ENCODE assay signal across 8 cellular contexts in genomic region chr11:64925536-64926449, GRCh38. TPM values are rescaled to one million over a fixed set of nuclear protein-coding genes. Genes with fewer than 3 reads are reported as not detected.
DNase-seq lines count a peak whose midpoint lies in the region; ATAC-seq and TF ChIP-seq lines count a peak whose summit lies in the region.

No MANE protein-coding gene starts in this region.

- peak overlapping the region; percentile 86 for H3K4me3 Mint-ChIP-seq in activated naive CD4-positive, alpha-beta T cell treated with anti-CD3 and anti-CD28 coated beads, Interleukin-2, amount 10 ng/mL, durations not matched to agents 7 days and 5 days
- H3K4me3 Mint-ChIP-seq in brain (peak overlapping the region; percentile 92 to 99 (median 98)), memory B cell (peak overlapping the region; percentile 99), type B pancreatic cell (peak overlapping the region; percentile 93)

- no peak for DNase-seq in activated naive CD4-positive, alpha-beta T cell treated with anti-CD3 and anti-CD28 coated beads, Interleukin-2, amount 10 ng/mL, durations not matched to agents 7 days and 5 days
- DNase-seq in activated naive CD4-positive, alpha-beta T cell (lab: John Stamatoyannopoulos, UW): no peak
- no peak for DNase-seq in memory B cell (ENCODE audit: low spot score in 2 of 2)
- DNase-seq in type B pancreatic cell (ENCODE audit: extremely low spot score, unreplicated experiment): no peak
- DNase-seq in iPS-NIHi11 (ENCODE audit: low spot score): no peak
- DNase-seq in HuH-7 (ENCODE audit: low spot score): no peak

- H3K27me3 Mint-ChIP-seq in activated naive CD4-positive, alpha-beta T cell treated with anti-CD3 and anti-CD28 coated beads, Interleukin-2, amount 10 ng/mL, durations not matched to agents 7 days and 5 days: peaks cover 9% of the 10 kb centered on the region
- H3K27me3 Mint-ChIP-seq in brain (peaks cover 3% of the 10 kb centered on the region), memory B cell (no peaks in the 10 kb centered on the region), type B pancreatic cell (no peaks in the 10 kb centered on the region)

- H3K27ac Mint-ChIP-seq in activated naive CD4-positive, alpha-beta T cell treated with anti-CD3 and anti-CD28 coated beads, Interleukin-2, amount 10 ng/mL, durations not matched to agents 7 days and 5 days: no peak overlapping the region
- H3K27ac Mint-ChIP-seq in brain: peak overlapping the region in 3 of 5 experiments; percentile 92 to 96 (median 94)
- H3K27ac Mint-ChIP-seq in memory B cell: no peak overlapping the region
- H3K27ac Mint-ChIP-seq in type B pancreatic cell: no peak overlapping the region

- H3K9me3 Mint-ChIP-seq in activated naive CD4-positive, alpha-beta T cell treated with anti-CD3 and anti-CD28 coated beads, Interleukin-2, amount 10 ng/mL, durations not matched to agents 7 days and 5 days: no peaks in the 10 kb centered on the region
- H3K9me3 Mint-ChIP-seq in brain: no peaks in the 10 kb centered on the region
- no peaks in the 10 kb centered on the region for H3K9me3 Mint-ChIP-seq in memory B cell
- H3K9me3 Mint-ChIP-seq in type B pancreatic cell: no peaks in the 10 kb centered on the region

- ATAC-seq in memory B cell (ENCODE audit: low read depth) (no peak), GM21717 (IDR thresholded peaks at IDR 0.05; ENCODE audit: unreplicated experiment) (no peak)

- peaks cover 12% of the 10 kb centered on the region for H3K36me3 Mint-ChIP-seq in activated naive CD4-positive, alpha-beta T cell treated with anti-CD3 and anti-CD28 coated beads, Interleukin-2, amount 10 ng/mL, durations not matched to agents 7 days and 5 days
- H3K36me3 Mint-ChIP-seq in brain: peaks cover 39% of the 10 kb centered on the region
- H3K36me3 Mint-ChIP-seq in memory B cell: peaks cover 4% of the 10 kb centered on the region
- peaks cover 3% of the 10 kb centered on the region for H3K36me3 Mint-ChIP-seq in type B pancreatic cell

- TF ChIP-seq CTCF in brain (conservative IDR thresholded peaks at IDR 0.05) (no peak), type B pancreatic cell (conservative IDR thresholded peaks at IDR 0.05) (no peak)

- peaks cover 20% of the 10 kb centered on the region for H3K4me1 Mint-ChIP-seq in activated naive CD4-positive, alpha-beta T cell treated with anti-CD3 and anti-CD28 coated beads, Interleukin-2, amount 10 ng/mL, durations not matched to agents 7 days and 5 days
- H3K4me1 Mint-ChIP-seq in brain (peaks cover 20% of the 10 kb centered on the region), memory B cell (peaks cover 9% of the 10 kb centered on the region), type B pancreatic cell (ENCODE audit: unreplicated experiment) (no peaks in the 10 kb centered on the region)

- CTCF ChIA-PET in activated naive CD4-positive, alpha-beta T cell treated with anti-CD3 and anti-CD28 coated beads, Interleukin-2, amount 10 ng/mL, durations not matched to agents 7 days and 5 days (lab: Charles Lee): no interaction called here

RNA-seq across cellular contexts. Expression of gene PPP2R5B, which starts 1.3 kb away (rescaled TPM):
- polyA plus RNA-seq in brain (ENCODE audit: insufficient read depth, low read depth, low replicate concordance): 58.2 TPM
- 14.8 and 19.4 TPM in 2 replicates for total RNA-seq in type B pancreatic cell (ENCODE audit: low replicate concordance)

RNA-seq across cellular contexts. Expression of gene ATG2A, which starts 8.8 kb away (rescaled TPM):
- 20.4 TPM for polyA plus RNA-seq in brain (ENCODE audit: insufficient read depth, low read depth, low replicate concordance)
- 26.8 and 30.8 TPM in 2 replicates for total RNA-seq in type B pancreatic cell (ENCODE audit: low replicate concordance)

RNA-seq across cellular contexts. Expression of gene GPHA2, which starts 9.9 kb away (rescaled TPM):
- polyA plus RNA-seq in brain (ENCODE audit: insufficient read depth, low read depth, low replicate concordance): not detected
- total RNA-seq in type B pancreatic cell (ENCODE audit: low replicate concordance): 0.85 TPM in 1 of 2 replicates, not detected in the other

RNA-seq across cellular contexts. Expression of gene MAJIN, which starts 46.1 kb away (rescaled TPM):
- polyA plus RNA-seq in brain (ENCODE audit: insufficient read depth, low read depth, low replicate concordance): not detected
- total RNA-seq in type B pancreatic cell (ENCODE audit: low replicate concordance): not detected in 2 replicates

RNA-seq across cellular contexts. Expression of gene EHD1, which starts 47.4 kb away (rescaled TPM):
- polyA plus RNA-seq in brain (ENCODE audit: insufficient read depth, low read depth, low replicate concordance): 43.9 TPM
- total RNA-seq in type B pancreatic cell (ENCODE audit: low replicate concordance): 86.6 and 121 TPM in 2 replicates

Comparison
In these comparisons a context has a peak if more than half of its experiments do, and no peak if none do; other contexts are left out.
1. H3K27ac Mint-ChIP-seq: peak in brain (3 of 5); none in activated naive CD4-positive, alpha-beta T cell treated with anti-CD3 and anti-CD28 coated beads, Interleukin-2, amount 10 ng/mL, durations not matched to agents 7 days and 5 days (single experiment), memory B cell (single experiment) and type B pancreatic cell (single experiment).
2. Peak in every context shown above with its lines, with median percentiles within 50 percentile points of each other: H3K4me3 Mint-ChIP-seq.